ENCODE assay signal across 5 cellular contexts in genomic region chr2:234859330-234859872, GRCh38.
DNase-seq lines count a peak whose midpoint lies in the region; ATAC-seq, FAIRE-seq and TF ChIP-seq lines count a peak whose summit lies in the region.
"Not testable (repeated sequence)": the region's sequence is repeated elsewhere in the genome, so short reads cannot be mapped to it uniquely, and the experiment has no call there.

No MANE protein-coding gene starts in this region.

- RAD21 ChIA-PET in HCT116 (lab: Charles Lee; ENCODE audit: low non-redundant PET in 1 of 2, low total read pairs in 2 of 2, uncharacterized antibody in 2 of 2, unreplicated experiment in 2 of 2), result not testable (repeated sequence)

- not testable (repeated sequence) for H4K20me1 ChIP-seq in HCT116 (ENCODE audit: insufficient read depth)

- not testable (repeated sequence) for ATAC-seq in HCT116, Panc1
- ATAC-seq in left lobe of liver, result peak; percentile 70

- H2AFZ ChIP-seq in HCT116 (ENCODE audit: low read depth, low read length, poor library complexity, severe bottlenecking), result not testable (repeated sequence)

- 92% methylated on average over 8 of the region's 8 CpGs for WGBS in liver
- WGBS in small intestine, 3 donors, result 69 to 96% (median 80%) methylated on average over 8 of the region's 8 CpGs

- FAIRE-seq in small intestine (lab: Jason Lieb, UNC), result not testable (repeated sequence)

- DNase-seq in HCT116 (ENCODE audit: low read depth, low spot score); Panc1 (ENCODE audit: low read depth, low spot score); left lobe of liver (ENCODE audit: low spot score): not testable (repeated sequence)
- DNase-seq in small intestine, result peak; percentile 39

- TF ChIP-seq RAD21 in HCT116 (IDR thresholded peaks at IDR 0.05; ENCODE audit: low read depth); liver (IDR thresholded peaks at IDR 0.05): not testable (repeated sequence)

- H3K9ac ChIP-seq in HCT116 (ENCODE audit: low read length); liver (ENCODE audit: low read depth in 1 of 2, low read length in 2 of 2): not testable (repeated sequence)

- not testable (repeated sequence) for H3K4me3 ChIP-seq in HCT116 (replicated peaks in 1 of 2; ENCODE audit: low read depth in 1 of 2, low read length in 2 of 2); Panc1 (ENCODE audit: low read depth in 2 of 2, low read length in 2 of 2); liver (ENCODE audit: low read depth in 1 of 3, low read length in 3 of 3); small intestine (ENCODE audit: low read depth in 1 of 2, low read length in 2 of 2)

- H3K27ac ChIP-seq in HCT116 (ENCODE audit: low read depth, low read length); small intestine (ENCODE audit: low read depth in 1 of 2, low read length in 1 of 2): not testable (repeated sequence)
- peak overlapping the region; percentile 10; the same call in 1 of the 2 replicates for H3K27ac ChIP-seq in Panc1 (ENCODE audit: low read length)
- peak overlapping the region; percentile 7 to 34 for H3K27ac ChIP-seq in liver (ENCODE audit: low read depth in 1 of 2, low read length in 2 of 2)

- not testable (repeated sequence) for H3K4me2 ChIP-seq in HCT116 (ENCODE audit: low read length)

- POLR2A ChIA-PET in HCT116 (lab: Charles Lee), result not testable (repeated sequence)
- POLR2A ChIA-PET in Panc1 (lab: Charles Lee), result interaction anchor here (0.6 kb wide), 1 partner anchor 96 kb away, joined by 8 read pairs; no protein-coding TSS in a partner anchor

- CTCF ChIA-PET in HCT116 (lab: Charles Lee); Panc1 (lab: Charles Lee): not testable (repeated sequence)

- intact Hi-C loops in HCT116 (cut with micrococcal nuclease); Panc1 (cut with micrococcal nuclease; ENCODE audit: unreplicated experiment): not testable (repeated sequence)

- TF ChIP-seq CTCF in HCT116 (IDR thresholded peaks at IDR 0.05 in 2 of 3, conservative IDR thresholded peaks at IDR 0.05 in 1 of 3; ENCODE audit: borderline replicate concordance in 1 of 3, insufficient read depth in 1 of 3, low read depth in 2 of 3, low read length in 2 of 3); Panc1 (IDR thresholded peaks at IDR 0.05); liver (IDR thresholded peaks at IDR 0.05; ENCODE audit: low read depth, low read length, missing input control): not testable (repeated sequence)

- H3K4me1 ChIP-seq in HCT116 (ENCODE audit: control insufficient read depth in 1 of 2, insufficient read depth in 2 of 2, low read length in 2 of 2) (peaks cover 11 to 23% of the 10 kb centered on the region in 2 experiments), Panc1 (ENCODE audit: control insufficient read depth, insufficient read depth, low read length) (peaks cover 14% of the 10 kb centered on the region), liver (ENCODE audit: control insufficient read depth in 4 of 4, insufficient read depth in 4 of 4, low read length in 3 of 4) (peaks cover 6 to 46% (median 29%) of the 10 kb centered on the region in 4 donors)
- not testable (repeated sequence) for H3K4me1 ChIP-seq in small intestine (ENCODE audit: control insufficient read depth in 2 of 2, insufficient read depth in 1 of 2, low read depth in 1 of 2, low read length in 1 of 2)

- not testable (repeated sequence) for H3K9me2 ChIP-seq in HCT116 (ENCODE audit: insufficient read depth)

- not testable (repeated sequence) for H3K27me3 ChIP-seq in HCT116 (ENCODE audit: insufficient read depth, low read length); Panc1 (ENCODE audit: control insufficient read depth, insufficient read depth, low read length); liver (ENCODE audit: control insufficient read depth in 4 of 4, insufficient read depth in 4 of 4, low read length in 3 of 4); small intestine (ENCODE audit: control insufficient read depth in 2 of 2, insufficient read depth in 2 of 2, low read length in 2 of 2)

- H3K36me3 ChIP-seq in HCT116 (ENCODE audit: control insufficient read depth in 1 of 2, insufficient read depth in 2 of 2, low read length in 2 of 2); Panc1 (ENCODE audit: control insufficient read depth, insufficient read depth, low read length); liver (ENCODE audit: control insufficient read depth in 4 of 4, insufficient read depth in 3 of 4, low read depth in 1 of 4, low read length in 3 of 4); small intestine (ENCODE audit: control insufficient read depth in 2 of 2, insufficient read depth in 2 of 2, low read length in 2 of 2): not testable (repeated sequence)

- not testable (repeated sequence) for H3K79me2 ChIP-seq in HCT116 (ENCODE audit: insufficient read depth, low read length)

- in situ Hi-C loops in Panc1 (cut with HindIII; ENCODE audit: low pct_unique_long_range_greater_than_20kb, low sequenced_read_pairs), result not testable (repeated sequence)

- not testable (repeated sequence) for BruUV-seq in HCT116 (replicated peaks; lab: Mats Ljungman, UMichigan); Panc1 (replicated peaks; lab: Mats Ljungman, UMichigan)

- not testable (repeated sequence) for TF ChIP-seq POLR2A in HCT116 (IDR thresholded peaks at IDR 0.05; ENCODE audit: borderline replicate concordance, extremely low read depth, insufficient read depth, insufficient read length)

- H3K9me3 ChIP-seq in HCT116 (ENCODE audit: control insufficient read depth in 1 of 2, insufficient read depth in 1 of 2, low read depth in 1 of 2, low read length in 2 of 2); Panc1 (ENCODE audit: control insufficient read depth, insufficient read depth, low read depth, low read length); liver (ENCODE audit: control insufficient read depth in 4 of 4, low read length in 3 of 4); small intestine (ENCODE audit: control insufficient read depth, low read depth): not testable (repeated sequence)

TF ChIP-seq in HCT116, 20 proteins besides CTCF, POLR2A, EP300 and RAD21:
- 0 out of 2 replicates have a peak, but pooled peaks have one; percentile 26 for TF ChIP-seq MAX (IDR thresholded peaks at IDR 0.05)
